16 cellular contexts compared by ENCODE assay signal in genomic region chr17:1045456-1045855, GRCh38. TPM values are rescaled to one million over a fixed set of nuclear protein-coding genes. Genes with fewer than 3 reads are reported as not detected.
A peak's percentile ranks its signal among the peaks of the same experiment; 100 is the strongest.
DNase-seq lines count a peak whose midpoint lies in the region; ATAC-seq and TF ChIP-seq lines count a peak whose summit lies in the region.
"Had no signal": no experiment of that assay in that cellular context is flagged by ENCODE, and none has a peak within 500 bp of the region (broad histone marks: within the 10 kb centered on the region; RNA-seq: fewer than 3 reads in every experiment).

No MANE protein-coding gene starts in this region.

- H3K4me1 ChIP-seq in heart left ventricle (peaks cover 11 to 87% (median 43%) of the 10 kb centered on the region in 12 donors), right atrium auricular region (peaks cover 0 to 61% of the 10 kb centered on the region in 2 donors), lower lobe of right lung (peaks cover 52% of the 10 kb centered on the region), thoracic aorta (ENCODE audit: control insufficient read depth in 1 of 2, low read depth in 2 of 2) (peaks cover 35 to 71% of the 10 kb centered on the region in 2 donors)

- H3K9me3 ChIP-seq in heart left ventricle (no peaks in the 10 kb centered on the region), right atrium auricular region (no peaks in the 10 kb centered on the region), lower lobe of right lung (no peaks in the 10 kb centered on the region), thoracic aorta (no peaks in the 10 kb centered on the region)

- H3K27ac Mint-ChIP-seq in chondrocyte (ENCODE audit: unreplicated experiment), result peak overlapping the region; percentile 60
- H3K27ac Mint-ChIP-seq: CD8-positive, alpha-beta T cell had no signal

- WGBS in heart left ventricle, 4 donors, result 63 to 83% (median 77%) methylated on average over 9 of the region's 9 CpGs

- TF ChIP-seq POLR2A in heart left ventricle (IDR thresholded peaks at IDR 0.05), result no peak

- H3K27ac ChIP-seq in heart left ventricle, result peak overlapping the region in 10 of 12 donors; percentile 50 to 95 (median 85)
- H3K27ac ChIP-seq in right atrium auricular region, result peak overlapping the region in 1 of 2 donors; percentile 74
- no peak overlapping the region for H3K27ac ChIP-seq in lower lobe of right lung
- peak overlapping the region; percentile 95 for H3K27ac ChIP-seq in thoracic aorta

- H3K4me1 Mint-ChIP-seq in chondrocyte (ENCODE audit: low read depth), result peaks cover 55% of the 10 kb centered on the region

- peaks cover 19% of the 10 kb centered on the region for H3K36me3 Mint-ChIP-seq in chondrocyte (ENCODE audit: low read depth)

- no peaks in the 10 kb centered on the region for H3K9me3 Mint-ChIP-seq in chondrocyte (ENCODE audit: low read depth)
- H3K9me3 Mint-ChIP-seq: CD8-positive, alpha-beta T cell had no signal

- H3K27me3 Mint-ChIP-seq in chondrocyte (ENCODE audit: low read depth), result no peaks in the 10 kb centered on the region

- H3K4me3 ChIP-seq in heart left ventricle, result no peak overlapping the region
- H3K4me3 ChIP-seq in right atrium auricular region, result no peak overlapping the region
- H3K4me3 ChIP-seq in lower lobe of right lung, result no peak overlapping the region
- no peak overlapping the region for H3K4me3 ChIP-seq in thoracic aorta

- DNase-seq in heart left ventricle (peak in 3 of 5 donors; percentile 19 to 48 (median 29)), right atrium auricular region (ENCODE audit: low spot score) (no peak), chondrocyte (ENCODE audit: low spot score) (peak; percentile 29), lower lobe of right lung (peak; percentile 17), thoracic aorta (ENCODE audit: low spot score) (no peak), GM19240 (ENCODE audit: insufficient read length, low spot score) (no peak)
- DNase-seq in effector CD4-positive, alpha-beta T cell, result no peak
- DNase-seq: CD8-positive, alpha-beta T cell; DMS79; HCEC 1CT; KG1; NCI-H1436; NCI-H2029 treated with DMSO at 0.1 percent for 48 hours; NCI-H510A had no signal

- intact Hi-C loops in heart left ventricle (cut with DNase I) (loop anchor here in 4 of 10 donors (2.0 to 10.0 kb wide), 4 partner anchors 38 to 161 kb away; partner anchors contain the start of gene TIMM22 (in 1 of the 4)), lower lobe of right lung (cut with DNase I) (no loop called here)

- no peak for ATAC-seq in heart left ventricle
- no peak for ATAC-seq in lower lobe of right lung
- ATAC-seq in thoracic aorta (ENCODE audit: insufficient number of reproducible peaks, low FRiP score, low read depth), result no peak
- no peak for ATAC-seq in GM21737 (IDR thresholded peaks at IDR 0.05; ENCODE audit: unreplicated experiment)
- ATAC-seq: CD8-positive, alpha-beta T cell; Panc1 had no signal

- TF ChIP-seq CTCF in heart left ventricle (IDR thresholded peaks at IDR 0.05), result no peak
- no peak for TF ChIP-seq CTCF in right atrium auricular region (IDR thresholded peaks at IDR 0.05)
- TF ChIP-seq CTCF in chondrocyte (IDR thresholded peaks at IDR 0.05), result no peak
- no peak for TF ChIP-seq CTCF in lower lobe of right lung (IDR thresholded peaks at IDR 0.05)
- TF ChIP-seq CTCF in thoracic aorta (IDR thresholded peaks at IDR 0.05), result no peak

- H3K36me3 ChIP-seq in heart left ventricle (peaks cover 0 to 54% (median 30%) of the 10 kb centered on the region in 9 donors), right atrium auricular region (peaks cover 24% of the 10 kb centered on the region), lower lobe of right lung (peaks cover 49% of the 10 kb centered on the region), thoracic aorta (peaks cover 12% of the 10 kb centered on the region)

- no peak overlapping the region for H3K4me3 Mint-ChIP-seq in chondrocyte (ENCODE audit: unreplicated experiment)
- H3K4me3 Mint-ChIP-seq: CD8-positive, alpha-beta T cell had no signal

- H3K27me3 ChIP-seq in heart left ventricle, result no peaks in the 10 kb centered on the region
- no peaks in the 10 kb centered on the region for H3K27me3 ChIP-seq in right atrium auricular region
- no peaks in the 10 kb centered on the region for H3K27me3 ChIP-seq in lower lobe of right lung (ENCODE audit: low read depth)
- H3K27me3 ChIP-seq in thoracic aorta (replicated peaks; ENCODE audit: insufficient read depth), result no peaks in the 10 kb centered on the region

RNA-seq across cellular contexts. Expression of gene TIMM22, which starts 48.5 kb away (rescaled TPM):
- total RNA-seq in heart left ventricle, result 10 to 100 TPM; 12.5 to 20.4 (median 16.5) TPM
- polyA plus RNA-seq in heart left ventricle, result 10 to 100 TPM; 16.0 to 19.8 TPM
- 10 to 100 TPM; 14.8 to 15.4 TPM for total RNA-seq in right atrium auricular region
- 10.0 to 13.1 TPM (median 10.3 TPM) in 3 replicates for total RNA-seq in chondrocyte
- total RNA-seq in lower lobe of right lung, result 9.1 TPM
- total RNA-seq in thoracic aorta, result 10 to 100 TPM; 12.6 to 13.0 TPM

Comparison
In these comparisons a context has a peak if more than half of its experiments do, and no peak if none do; other contexts are left out.
1. DNase-seq: peak in heart left ventricle (3 of 5), chondrocyte (single experiment) and lower lobe of right lung (single experiment); none in right atrium auricular region (single experiment), thoracic aorta (single experiment), effector CD4-positive, alpha-beta T cell (single experiment) and GM19240 (single experiment).